ENCODE assay signal across 8 cellular contexts in the genomic region with DNA sequence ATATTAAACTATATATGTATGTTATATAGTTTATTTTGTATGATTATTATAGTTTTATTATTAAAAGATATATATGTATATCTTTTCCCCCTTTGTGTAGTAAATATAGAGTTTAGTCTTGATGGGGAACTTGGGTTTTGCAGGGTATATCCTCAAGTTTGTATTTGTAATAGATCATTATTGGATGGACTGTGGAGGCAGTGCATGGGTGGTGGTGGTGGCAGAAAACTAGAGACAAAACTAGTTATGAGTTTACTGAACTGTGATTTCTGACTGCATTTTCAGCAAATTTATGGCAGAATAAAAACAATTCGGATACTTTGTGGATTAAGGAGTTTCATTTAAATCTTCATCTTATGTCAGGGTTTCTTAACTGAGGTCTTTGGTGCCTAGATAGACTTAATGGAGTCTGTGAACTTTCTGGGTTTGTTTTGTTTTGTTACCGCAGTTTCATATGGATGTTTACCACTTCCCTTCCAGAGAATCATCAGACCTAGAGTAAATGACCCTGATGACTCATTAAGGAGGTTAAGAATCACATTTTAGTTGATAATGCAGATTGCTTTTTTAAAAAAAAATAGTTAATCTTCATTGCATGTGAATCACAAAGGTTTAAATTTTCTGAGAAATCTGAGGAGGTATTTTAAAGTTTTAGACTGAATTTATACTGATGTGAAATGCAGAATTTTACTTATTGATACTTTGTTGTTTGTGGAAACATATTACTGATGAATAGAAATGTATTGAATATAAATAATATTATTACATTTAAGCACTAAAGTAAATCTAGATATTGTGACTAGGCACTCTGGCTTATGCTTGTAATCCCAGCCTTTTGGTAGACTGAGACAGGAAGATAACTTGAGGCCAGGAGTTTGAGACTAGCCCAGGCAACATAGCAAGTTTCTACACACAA. TPM values are rescaled to one million over a fixed set of nuclear protein-coding genes. Genes with fewer than 3 reads are reported as not detected.
A peak's percentile ranks its signal among the peaks of the same experiment; 100 is the strongest.
DNase-seq lines count a peak whose midpoint lies in the region; ATAC-seq and TF ChIP-seq lines count a peak whose summit lies in the region.

No MANE protein-coding gene starts in this region.

- no peak for TF ChIP-seq POLR2A in vagina (IDR thresholded peaks at IDR 0.05)

- TF ChIP-seq CTCF in MM.1S (IDR thresholded peaks at IDR 0.05; ENCODE audit: low read length) = no peak
- TF ChIP-seq CTCF in vagina (IDR thresholded peaks at IDR 0.05) = no peak

- peak overlapping the region; percentile 63 for H3K4me3 Mint-ChIP-seq in dendritic cell treated with granulocyte-macrophage colony-stimulating factor and Interleukin-4, amounts not matched to agents 40 ng/mL and 50 ng/mL, for 4 days

- peaks cover 10% of the 10 kb centered on the region for H3K36me3 Mint-ChIP-seq in dendritic cell treated with granulocyte-macrophage colony-stimulating factor and Interleukin-4, amounts not matched to agents 40 ng/mL and 50 ng/mL, for 4 days (ENCODE audit: low read depth)

- intact Hi-C loops in dendritic cell treated with granulocyte-macrophage colony-stimulating factor and Interleukin-4, amounts not matched to agents 40 ng/mL and 50 ng/mL, for 4 days (cut with micrococcal nuclease) = loop anchor here (1.0 kb wide), 1 partner anchor 14 kb away; no protein-coding TSS in a partner anchor
- intact Hi-C loops in vagina (cut with DNase I) = no loop called here

- no peaks in the 10 kb centered on the region for H3K27me3 Mint-ChIP-seq in dendritic cell treated with granulocyte-macrophage colony-stimulating factor and Interleukin-4, amounts not matched to agents 40 ng/mL and 50 ng/mL, for 4 days

- peak overlapping the region; percentile 88 for H3K27ac Mint-ChIP-seq in dendritic cell treated with granulocyte-macrophage colony-stimulating factor and Interleukin-4, amounts not matched to agents 40 ng/mL and 50 ng/mL, for 4 days

- H3K4me3 ChIP-seq in MM.1S (ENCODE audit: low read length) (no peak overlapping the region), vagina (no peak overlapping the region)

- H3K9me2 ChIP-seq in MM.1S (replicated peaks; ENCODE audit: insufficient read depth, low read length) = no peaks in the 10 kb centered on the region

- ATAC-seq in GM18519 (IDR thresholded peaks at IDR 0.05; ENCODE audit: low FRiP score, unreplicated experiment) = peak; percentile 90

- H4K20me1 ChIP-seq in MM.1S (ENCODE audit: insufficient read depth, low read length) = peaks cover 30% of the 10 kb centered on the region

- H3K27me3 ChIP-seq in MM.1S (replicated peaks; ENCODE audit: insufficient read depth, low read length) (no peaks in the 10 kb centered on the region), vagina (no peaks in the 10 kb centered on the region)

- peaks cover 88% of the 10 kb centered on the region for H3K79me2 ChIP-seq in MM.1S (ENCODE audit: low read length)

- no peaks in the 10 kb centered on the region for H3K36me3 ChIP-seq in MM.1S (replicated peaks; ENCODE audit: insufficient read depth, low read length)
- no peaks in the 10 kb centered on the region for H3K36me3 ChIP-seq in vagina

- peak overlapping the region; percentile 51 for H3K4me2 ChIP-seq in MM.1S (ENCODE audit: low read depth, low read length)

- H2AFZ ChIP-seq in MM.1S (ENCODE audit: low read length) = no peak overlapping the region

- H3K4me1 Mint-ChIP-seq in dendritic cell treated with granulocyte-macrophage colony-stimulating factor and Interleukin-4, amounts not matched to agents 40 ng/mL and 50 ng/mL, for 4 days (ENCODE audit: low read depth) = peaks cover 57% of the 10 kb centered on the region

- H3K9me3 ChIP-seq in MM.1S (replicated peaks; ENCODE audit: insufficient read depth, low read length) = no peaks in the 10 kb centered on the region
- H3K9me3 ChIP-seq in vagina = no peaks in the 10 kb centered on the region

- H3K4me1 ChIP-seq in MM.1S (ENCODE audit: low read length) (peaks cover 47% of the 10 kb centered on the region), vagina (peaks cover 67% of the 10 kb centered on the region)

- H3K27ac ChIP-seq in MM.1S (ENCODE audit: low read length) (peak overlapping the region; percentile 53; the same call in 1 of the 2 replicates), vagina (no peak overlapping the region)

- no peak overlapping the region for H3K9ac ChIP-seq in MM.1S (ENCODE audit: low read length)

- peaks cover 15% of the 10 kb centered on the region for H3F3A ChIP-seq in MM.1S (ENCODE audit: insufficient read depth, low read length)

- DNase-seq in HCEC 1CT = peak; percentile 77
- DNase-seq in MM.1S = peak; percentile 75
- DNase-seq in vagina (ENCODE audit: extremely low spot score in 2 of 2) = no peak
- DNase-seq in NCI-H128 (lab: John Stamatoyannopoulos, UW; ENCODE audit: unreplicated experiment) = no peak
- no peak for DNase-seq in GM19238 (ENCODE audit: insufficient read length, low spot score)
- DNase-seq in activated gamma-delta T cell (lab: John Stamatoyannopoulos, UW) = no peak

- H3K9me3 Mint-ChIP-seq in dendritic cell treated with granulocyte-macrophage colony-stimulating factor and Interleukin-4, amounts not matched to agents 40 ng/mL and 50 ng/mL, for 4 days = no peaks in the 10 kb centered on the region

RNA-seq across cellular contexts. Expression of a gene that starts 14.5 kb away (rescaled TPM):
- total RNA-seq in vagina = 31.9 TPM

Comparison
In these comparisons a context has a peak if more than half of its experiments do, and no peak if none do; other contexts are left out.
1. DNase-seq: peak in HCEC 1CT (single experiment) and MM.1S (single experiment); none in vagina (0 of 2), NCI-H128 (single experiment), GM19238 (single experiment) and activated gamma-delta T cell (single experiment).